In the genomic region with DNA sequence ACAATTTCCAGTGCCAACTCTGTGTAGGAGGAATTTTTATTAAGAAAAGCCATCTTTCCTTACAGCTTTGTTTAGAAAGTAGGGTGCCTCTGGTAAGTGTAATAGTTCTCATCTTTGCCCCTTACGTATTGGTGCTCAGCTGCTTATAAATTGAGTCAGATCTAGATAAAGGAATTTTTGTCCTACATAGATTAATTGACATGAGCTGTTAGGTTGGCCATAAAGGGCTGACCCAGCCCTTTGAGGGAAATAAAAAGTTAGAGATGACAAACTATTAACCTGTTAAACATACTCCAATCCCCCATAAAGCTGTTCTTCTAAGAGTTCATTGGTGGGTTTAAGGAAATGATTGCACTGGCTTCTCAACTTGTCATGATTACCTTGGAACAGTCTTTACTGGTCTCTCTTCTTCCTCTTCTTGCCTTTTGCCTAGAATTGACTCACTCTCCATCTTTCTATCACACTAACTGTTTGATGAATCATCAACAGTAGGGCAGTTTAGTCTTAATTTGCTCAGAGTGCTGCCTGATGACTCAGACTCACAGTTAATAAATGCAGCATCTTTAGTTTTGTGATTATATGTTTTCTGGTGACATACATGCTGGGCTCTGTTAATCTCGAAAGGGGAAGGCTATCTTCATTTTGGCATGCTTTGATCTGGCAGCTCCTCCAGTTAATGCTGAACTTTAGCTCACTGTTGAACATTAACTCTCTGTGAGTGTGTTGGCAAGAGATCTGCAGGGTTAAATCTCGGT, we compare ENCODE assay signal across 8 cellular contexts. TPM values are rescaled to one million over a fixed set of nuclear protein-coding genes. Genes with fewer than 3 reads are reported as not detected.
DNase-seq lines count a peak whose midpoint lies in the region; ATAC-seq and TF ChIP-seq lines count a peak whose summit lies in the region.

No MANE protein-coding gene starts in this region.

- H2BK12ac ChIP-seq in neuronal stem cell (ENCODE audit: low read length): no peak overlapping the region

- no peak overlapping the region for H2BK120ac ChIP-seq in neuronal stem cell (ENCODE audit: low read depth, low read length)

- no peaks in the 10 kb centered on the region for H3K27me3 Mint-ChIP-seq in activated CD8-positive, alpha-beta memory T cell treated with anti-CD3 and anti-CD28 coated beads, Interleukin-2, amount 10 ng/mL, durations not matched to agents 7 days and 5 days

- H3K27ac Mint-ChIP-seq in activated CD8-positive, alpha-beta memory T cell treated with anti-CD3 and anti-CD28 coated beads, Interleukin-2, amount 10 ng/mL, durations not matched to agents 7 days and 5 days: peak overlapping the region; percentile 31

- no peak overlapping the region for H2AFZ ChIP-seq in neuronal stem cell (ENCODE audit: low read length)

- H3K23ac ChIP-seq in neuronal stem cell (ENCODE audit: low read depth, low read length, poor library complexity): no peak overlapping the region

- H4K91ac ChIP-seq in neuronal stem cell (ENCODE audit: low read depth, low read length, poor library complexity): no peak overlapping the region

- H3K4ac ChIP-seq in neuronal stem cell (ENCODE audit: low read length): no peak overlapping the region

- H3K18ac ChIP-seq in neuronal stem cell (ENCODE audit: low read length): no peak overlapping the region

- no peak overlapping the region for H3K4me3 Mint-ChIP-seq in activated CD8-positive, alpha-beta memory T cell treated with anti-CD3 and anti-CD28 coated beads, Interleukin-2, amount 10 ng/mL, durations not matched to agents 7 days and 5 days

- ATAC-seq in activated CD8-positive, alpha-beta memory T cell treated with anti-CD3 and anti-CD28 coated beads, Interleukin-2, amount 10 ng/mL, durations not matched to agents 7 days and 5 days: peak; percentile 87
- ATAC-seq in HG03097 (IDR thresholded peaks at IDR 0.05; ENCODE audit: low FRiP score, unreplicated experiment) (peak; percentile 49), GM19035 (IDR thresholded peaks at IDR 0.05; ENCODE audit: unreplicated experiment) (no peak)

- H3K9me3 Mint-ChIP-seq in activated CD8-positive, alpha-beta memory T cell treated with anti-CD3 and anti-CD28 coated beads, Interleukin-2, amount 10 ng/mL, durations not matched to agents 7 days and 5 days (ENCODE audit: low read depth): no peaks in the 10 kb centered on the region

- H2AK5ac ChIP-seq in neuronal stem cell (ENCODE audit: low read depth, low read length): no peak overlapping the region

- peaks cover 7% of the 10 kb centered on the region for H3K36me3 Mint-ChIP-seq in activated CD8-positive, alpha-beta memory T cell treated with anti-CD3 and anti-CD28 coated beads, Interleukin-2, amount 10 ng/mL, durations not matched to agents 7 days and 5 days

- H3K9me3 ChIP-seq in neuronal stem cell (replicated peaks in 1 of 2; ENCODE audit: control insufficient read depth in 2 of 2, insufficient read depth in 1 of 2, low read depth in 1 of 2, low read length in 2 of 2): no peaks in the 10 kb centered on the region

- no peak for DNase-seq in activated CD8-positive, alpha-beta memory T cell treated with anti-CD3 and anti-CD28 coated beads, Interleukin-2, amount 10 ng/mL, durations not matched to agents 7 days and 5 days
- no peak for DNase-seq in activated CD8-positive, alpha-beta memory T cell treated with anti-CD3 and anti-CD28 coated beads, Interleukin-2, amount 50 U/mL, for 48 hours
- DNase-seq in SKM-1 (lab: John Stamatoyannopoulos, UW; ENCODE audit: unreplicated experiment) (peak; percentile 47), kidney glomerular epithelial cell (lab: John Stamatoyannopoulos, UW) (peak; percentile 95), neuronal stem cell (ENCODE audit: low spot score) (no peak), GM20000 (ENCODE audit: low spot score) (no peak)

- no CpG with 5 or more reads among the region's 3 CpGs for WGBS in neuronal stem cell (ENCODE audit: extremely low coverage in 2 of 2, insufficient read length in 2 of 2, insufficient replicate concordance in 1 of 2), 2 donors

- H4K8ac ChIP-seq in neuronal stem cell (ENCODE audit: low read depth, low read length): no peak overlapping the region

- H3K4me3 ChIP-seq in neuronal stem cell (ENCODE audit: low read length in 2 of 2): no peak overlapping the region

- H3K27me3 ChIP-seq in neuronal stem cell (ENCODE audit: control insufficient read depth in 3 of 3, insufficient read depth in 3 of 3, low read depth in 1 of 3, low read length in 3 of 3): no peaks in the 10 kb centered on the region

- TF ChIP-seq CTCF in GM20000 (IDR thresholded peaks at IDR 0.05; ENCODE audit: extremely low read depth, missing control alignments): no peak

- no peak overlapping the region for H3K4me2 ChIP-seq in neuronal stem cell (ENCODE audit: insufficient read depth, low read length, poor library complexity, severe bottlenecking)

- H3K36me3 ChIP-seq in neuronal stem cell (replicated peaks in 1 of 2; ENCODE audit: control insufficient read depth in 2 of 2, insufficient read depth in 2 of 2, low read length in 2 of 2): no peaks in the 10 kb centered on the region

- H3K14ac ChIP-seq in neuronal stem cell (ENCODE audit: low read length): no peak overlapping the region

- peaks cover 85% of the 10 kb centered on the region for H3K4me1 Mint-ChIP-seq in activated CD8-positive, alpha-beta memory T cell treated with anti-CD3 and anti-CD28 coated beads, Interleukin-2, amount 10 ng/mL, durations not matched to agents 7 days and 5 days

- H3K79me1 ChIP-seq in neuronal stem cell (ENCODE audit: low read depth, low read length): no peaks in the 10 kb centered on the region

- CTCF ChIA-PET in activated CD8-positive, alpha-beta memory T cell treated with anti-CD3 and anti-CD28 coated beads, Interleukin-2, amount 10 ng/mL, durations not matched to agents 7 days and 5 days (lab: Charles Lee): interaction anchor here (0.7 to 3.2 kb wide), 11 partner anchors 8 to 109 kb away, joined by 3 to 10 read pairs (median 4); partner anchors contain the start of gene ARHGAP26

- H3K9ac ChIP-seq in neuronal stem cell (ENCODE audit: low read depth, low read length, poor library complexity): no peak overlapping the region

- H2BK15ac ChIP-seq in neuronal stem cell (ENCODE audit: low read length): no peak overlapping the region

- no peak overlapping the region for H3K27ac ChIP-seq in neuronal stem cell (replicated peaks; ENCODE audit: low read length)

- no peak overlapping the region for H2BK5ac ChIP-seq in neuronal stem cell (ENCODE audit: low read length)

- H3K4me1 ChIP-seq in neuronal stem cell (ENCODE audit: control insufficient read depth in 2 of 2, insufficient read depth in 1 of 2, low read depth in 1 of 2, low read length in 2 of 2): peaks cover 9 to 10% of the 10 kb centered on the region in 2 donors

RNA-seq across cellular contexts. Expression of gene ARHGAP26, which starts 51.7 kb away (rescaled TPM):
- 10 to 100 TPM; 12.6 to 38.9 TPM for total RNA-seq in activated CD8-positive, alpha-beta memory T cell treated with anti-CD3 and anti-CD28 coated beads, Interleukin-2, amount 10 ng/mL, durations not matched to agents 7 days and 5 days
- polyA plus RNA-seq in neuronal stem cell (2013, experiment 1 of 2): 6.2 TPM
- 5.7 TPM for polyA plus RNA-seq in neuronal stem cell (2013, experiment 2 of 2)

Comparison
In these comparisons a context has a peak if more than half of its experiments do, and no peak if none do; other contexts are left out.
1. DNase-seq: peak in SKM-1 (single experiment) and kidney glomerular epithelial cell (single experiment); none in activated CD8-positive, alpha-beta memory T cell treated with anti-CD3 and anti-CD28 coated beads, Interleukin-2, amount 10 ng/mL, durations not matched to agents 7 days and 5 days (single experiment), activated CD8-positive, alpha-beta memory T cell treated with anti-CD3 and anti-CD28 coated beads, Interleukin-2, amount 50 U/mL, for 48 hours (single experiment), neuronal stem cell (single experiment) and GM20000 (single experiment).